Comparison of ENCODE assay signal across 8 cellular contexts in the genomic region with DNA sequence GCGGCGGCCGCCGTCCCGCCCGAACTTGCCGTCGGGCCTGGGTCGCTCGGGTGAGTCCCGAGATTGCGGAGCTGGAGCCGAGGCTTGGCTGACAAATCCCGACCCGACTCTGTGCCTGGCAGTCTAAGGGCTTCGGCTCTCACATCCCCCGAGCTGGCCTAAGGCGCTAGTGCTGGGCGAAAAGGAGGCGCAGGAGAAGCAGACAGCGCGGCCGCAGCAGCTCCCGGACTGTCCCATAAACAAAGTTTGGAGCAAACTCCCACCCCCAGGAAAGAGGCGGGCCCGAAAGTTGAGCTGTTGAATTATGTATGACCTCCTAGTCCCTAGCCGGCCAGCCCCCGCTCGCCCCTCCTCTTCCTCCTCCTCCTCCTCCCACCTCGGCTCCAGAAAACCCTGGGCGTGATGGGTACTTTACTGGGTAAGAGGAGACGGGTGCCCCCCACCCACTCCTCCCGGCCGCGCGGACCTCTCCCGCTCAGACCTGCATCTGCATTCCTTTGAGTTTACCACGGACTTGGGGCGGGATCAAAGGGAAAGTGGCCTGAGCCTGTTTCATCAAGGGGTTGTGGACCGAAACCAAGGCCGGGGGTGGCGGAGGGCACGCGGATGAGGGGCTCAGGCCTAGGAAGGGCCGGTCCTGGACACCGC. TPM values are rescaled to one million over a fixed set of nuclear protein-coding genes. Genes with fewer than 3 reads are reported as not detected.
DNase-seq lines count a peak whose midpoint lies in the region; ATAC-seq and TF ChIP-seq lines count a peak whose summit lies in the region.

WWTR1 (minus strand) TSS at position 230 of the 648 bp plus-strand sequence. CDS start 719 bp downstream, outside the sequence.

- peaks cover 22% of the 10 kb centered on the region for H3K4me1 ChIP-seq in mesodermal cell (ENCODE audit: control insufficient read depth, insufficient read depth, low read length, poor library complexity, severe bottlenecking)

- POLR2A ChIA-PET in activated CD8-positive, alpha-beta T cell treated with anti-CD3 and anti-CD28 coated beads, Interleukin-2, amount 10 ng/mL, durations not matched to agents 7 days and 5 days (lab: Charles Lee): interaction anchor here (1.1 kb wide), 1 partner anchor 94 kb away, joined by 5 read pairs; the partner anchor contains the start of gene COMMD2

- H3K9me3 ChIP-seq in mesodermal cell (ENCODE audit: control insufficient read depth, low read length): no peaks in the 10 kb centered on the region

- H3K4me3 Mint-ChIP-seq in activated CD8-positive, alpha-beta T cell treated with anti-CD3 and anti-CD28 coated beads, Interleukin-2, amount 10 ng/mL, durations not matched to agents 7 days and 5 days: peak within 1 kb of the TSS; percentile 79

- peak within 1 kb of the TSS; percentile 91 for H3K27ac ChIP-seq in mesodermal cell (ENCODE audit: low read depth, low read length, severe bottlenecking)

- peak within 1 kb of the TSS; percentile 79 for H3K4me3 ChIP-seq in HFF-Myc (replicated peaks; ENCODE audit: low read depth, low read length)
- peak within 1 kb of the TSS; percentile 89 for H3K4me3 ChIP-seq in mesodermal cell (ENCODE audit: extremely low read depth, insufficient read depth, low read length, poor library complexity, severe bottlenecking)

- CTCF ChIA-PET in activated CD8-positive, alpha-beta T cell treated with anti-CD3 and anti-CD28 coated beads, Interleukin-2, amount 10 ng/mL, durations not matched to agents 7 days and 5 days (lab: Charles Lee): interaction anchor here (0.8 to 2.6 kb wide), 8 partner anchors 12 to 130 kb away, joined by 3 to 10 read pairs (median 4); no protein-coding TSS in a partner anchor

- DNase-seq in SIG-M5 treated with dmso at 0.1 percent for 504 hours (lab: John Stamatoyannopoulos, UW; ENCODE audit: unreplicated experiment) (peak; percentile 70), SIG-M5 (lab: John Stamatoyannopoulos, UW) (no peak), HFF-Myc (ENCODE audit: extremely low read depth, low read depth) (peak; percentile 86), NCI-H146 treated with DMSO at 0.1 percent for 48 hours (lab: John Stamatoyannopoulos, UW; ENCODE audit: unreplicated experiment) (peak; percentile 65), erythroblast (lab: John Stamatoyannopoulos, UW) (peak; percentile 41 to 43)
- DNase-seq in activated CD8-positive, alpha-beta T cell treated with anti-CD3 and anti-CD28 coated beads, Interleukin-2, amount 10 ng/mL, durations not matched to agents 7 days and 5 days: peak; percentile 40

- no peaks in the 10 kb centered on the region for H3K36me3 Mint-ChIP-seq in activated CD8-positive, alpha-beta T cell treated with anti-CD3 and anti-CD28 coated beads, Interleukin-2, amount 10 ng/mL, durations not matched to agents 7 days and 5 days (ENCODE audit: low read depth)

- no peak for TF ChIP-seq POLR2A in erythroblast (IDR thresholded peaks at IDR 0.05; ENCODE audit: low read length)

- peak; percentile 61 for ATAC-seq in activated CD8-positive, alpha-beta T cell treated with anti-CD3 and anti-CD28 coated beads, Interleukin-2, amount 10 ng/mL, durations not matched to agents 7 days and 5 days

- 1% methylated on average over 21 to 29 of the region's 46 CpGs for WGBS in mesodermal cell (ENCODE audit: insufficient coverage in 2 of 2), 2 experiments

- no peak within 1 kb of the TSS for H3K27ac Mint-ChIP-seq in activated CD8-positive, alpha-beta T cell treated with anti-CD3 and anti-CD28 coated beads, Interleukin-2, amount 10 ng/mL, durations not matched to agents 7 days and 5 days

- peaks cover 15% of the 10 kb centered on the region for H3K36me3 ChIP-seq in mesodermal cell (ENCODE audit: control insufficient read depth, insufficient read depth, low read length)

- H3K27me3 Mint-ChIP-seq in activated CD8-positive, alpha-beta T cell treated with anti-CD3 and anti-CD28 coated beads, Interleukin-2, amount 10 ng/mL, durations not matched to agents 7 days and 5 days (ENCODE audit: low read depth): peaks cover 52% of the 10 kb centered on the region

- H3K9me3 Mint-ChIP-seq in activated CD8-positive, alpha-beta T cell treated with anti-CD3 and anti-CD28 coated beads, Interleukin-2, amount 10 ng/mL, durations not matched to agents 7 days and 5 days (ENCODE audit: insufficient read depth): no peaks in the 10 kb centered on the region

- peaks cover 13% of the 10 kb centered on the region for H3K4me1 Mint-ChIP-seq in activated CD8-positive, alpha-beta T cell treated with anti-CD3 and anti-CD28 coated beads, Interleukin-2, amount 10 ng/mL, durations not matched to agents 7 days and 5 days (ENCODE audit: low read depth)

- no peak for TF ChIP-seq CTCF in HFF-Myc (IDR thresholded peaks at IDR 0.05; ENCODE audit: low read depth, low read length, missing control alignments)
- TF ChIP-seq CTCF in subcutaneous adipose tissue (IDR thresholded peaks at IDR 0.05; ENCODE audit: low read depth): no peak

RNA-seq across cellular contexts. Expression of gene WWTR1, which starts in this region (rescaled TPM):
- total RNA-seq in activated CD8-positive, alpha-beta T cell treated with anti-CD3 and anti-CD28 coated beads, Interleukin-2, amount 10 ng/mL, durations not matched to agents 7 days and 5 days: under 1 TPM; 0.31 to 0.53 TPM
- polyA plus RNA-seq in mesodermal cell (2013, experiment 1 of 2): 88.0 TPM
- 74.8 TPM for polyA plus RNA-seq in mesodermal cell (2013, experiment 2 of 2)
- total RNA-seq in subcutaneous adipose tissue: 10 to 100 TPM; 47.9 to 89.3 (median 62.4) TPM

Comparison
In these comparisons a context has a peak if more than half of its experiments do, and no peak if none do; other contexts are left out.
1. RNA of gene WWTR1 (total RNA-seq): 47.9 to 89.3 TPM in subcutaneous adipose tissue; 0.31 to 0.53 TPM in activated CD8-positive, alpha-beta T cell treated with anti-CD3 and anti-CD28 coated beads, Interleukin-2, amount 10 ng/mL, durations not matched to agents 7 days and 5 days; every median in the first group is over 10 times any median in the second.
2. Peak in DNase-seq and ATAC-seq in activated CD8-positive, alpha-beta T cell treated with anti-CD3 and anti-CD28 coated beads, Interleukin-2, amount 10 ng/mL, durations not matched to agents 7 days and 5 days; RNA of the gene not detected or under 1 TPM.